In the genomic region with DNA sequence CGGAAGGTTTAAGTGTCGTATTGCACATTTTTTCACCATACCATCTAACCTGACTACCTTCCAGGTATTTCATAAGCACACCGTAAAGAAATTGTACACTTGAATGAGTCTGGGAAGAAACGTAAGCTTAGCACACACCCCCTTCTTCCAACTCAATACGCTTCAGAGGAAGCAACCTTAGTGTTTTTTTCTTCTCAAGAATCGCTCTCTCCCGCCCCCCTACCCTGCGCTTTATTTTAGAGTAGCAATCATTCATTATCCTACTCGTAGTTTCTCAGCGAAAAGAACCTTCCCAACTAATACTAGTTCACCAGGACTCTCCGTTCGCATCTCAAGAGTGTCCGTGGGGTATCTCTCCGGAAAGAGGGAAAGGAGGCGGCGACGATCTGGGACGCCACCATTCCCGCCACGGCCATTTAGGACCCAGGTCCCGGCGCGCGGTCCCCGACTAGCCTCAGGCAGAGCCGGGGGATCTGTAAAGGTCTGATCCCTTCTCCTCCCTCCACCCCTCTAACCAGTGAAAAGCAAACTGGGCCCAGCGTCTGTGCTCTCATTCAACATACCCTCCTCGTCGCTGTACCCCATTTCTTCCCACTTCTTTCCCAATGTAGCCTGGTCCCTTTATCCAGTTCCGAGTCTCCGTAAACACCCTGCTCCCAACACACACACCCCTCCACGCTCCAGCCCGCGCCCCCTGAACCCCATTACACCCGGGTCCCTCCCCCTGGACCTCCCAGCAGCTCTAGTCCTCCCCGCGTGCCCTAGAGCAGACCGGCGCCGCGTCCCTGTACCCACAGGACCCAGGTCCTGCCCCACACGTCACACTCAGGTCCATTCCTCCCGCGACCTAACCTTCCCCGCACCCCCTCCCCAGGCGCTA, we compare ENCODE assay signal across 1 cellular context.
TF ChIP-seq lines count a peak whose summit lies in the region.

No MANE protein-coding gene starts in this region.

TF ChIP-seq in liver, 16 proteins besides CTCF, POLR2A, EP300 and RAD21 (continued from another document):
- TF ChIP-seq, protein P1, sequence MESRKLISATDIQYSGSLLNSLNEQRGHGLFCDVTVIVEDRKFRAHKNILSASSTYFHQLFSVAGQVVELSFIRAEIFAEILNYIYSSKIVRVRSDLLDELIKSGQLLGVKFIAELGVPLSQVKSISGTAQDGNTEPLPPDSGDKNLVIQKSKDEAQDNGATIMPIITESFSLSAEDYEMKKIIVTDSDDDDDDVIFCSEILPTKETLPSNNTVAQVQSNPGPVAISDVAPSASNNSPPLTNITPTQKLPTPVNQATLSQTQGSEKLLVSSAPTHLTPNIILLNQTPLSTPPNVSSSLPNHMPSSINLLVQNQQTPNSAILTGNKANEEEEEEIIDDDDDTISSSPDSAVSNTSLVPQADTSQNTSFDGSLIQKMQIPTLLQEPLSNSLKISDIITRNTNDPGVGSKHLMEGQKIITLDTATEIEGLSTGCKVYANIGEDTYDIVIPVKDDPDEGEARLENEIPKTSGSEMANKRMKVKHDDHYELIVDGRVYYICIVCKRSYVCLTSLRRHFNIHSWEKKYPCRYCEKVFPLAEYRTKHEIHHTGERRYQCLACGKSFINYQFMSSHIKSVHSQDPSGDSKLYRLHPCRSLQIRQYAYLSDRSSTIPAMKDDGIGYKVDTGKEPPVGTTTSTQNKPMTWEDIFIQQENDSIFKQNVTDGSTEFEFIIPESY (IDR thresholded peaks at IDR 0.05), result no peak
- no peak for TF ChIP-seq FOXA2 (IDR thresholded peaks at IDR 0.05)
- no peak for TF ChIP-seq JUND (IDR thresholded peaks at IDR 0.05)
- TF ChIP-seq RXRA (IDR thresholded peaks at IDR 0.05), result no peak
- no peak for TF ChIP-seq NR2F2 (IDR thresholded peaks at IDR 0.05)
- no peak for TF ChIP-seq YY1 (IDR thresholded peaks at IDR 0.05)
- TF ChIP-seq HNF4A (conservative IDR thresholded peaks at IDR 0.05), result no peak
